1 cellular context compared by ENCODE assay signal in the genomic region with DNA sequence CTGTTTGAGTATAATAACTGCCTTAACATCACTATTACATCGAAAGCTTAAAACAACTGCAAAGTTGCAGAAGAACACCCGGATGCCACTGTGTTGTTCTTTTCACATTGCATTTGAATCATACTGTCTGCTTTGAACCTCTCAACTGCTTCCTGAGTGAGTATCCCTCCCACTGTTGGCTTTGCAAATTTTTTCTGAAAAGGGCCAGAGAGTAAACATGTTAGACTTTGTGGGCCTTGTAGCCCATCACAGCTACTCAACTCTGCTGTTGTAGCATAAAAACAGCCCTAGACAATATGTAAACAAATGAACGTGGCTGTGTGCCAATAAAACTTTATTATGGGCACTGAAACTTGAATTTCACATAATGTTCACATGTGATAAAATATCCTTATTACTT.
A peak's percentile ranks its signal among the peaks of the same experiment; 100 is the strongest.
TF ChIP-seq lines count a peak whose summit lies in the region.

No MANE protein-coding gene starts in this region.

TF ChIP-seq in HepG2, 621 proteins besides CTCF, POLR2A, EP300 and RAD21 (continued from another document and continues in another):
- TF ChIP-seq, protein P1, sequence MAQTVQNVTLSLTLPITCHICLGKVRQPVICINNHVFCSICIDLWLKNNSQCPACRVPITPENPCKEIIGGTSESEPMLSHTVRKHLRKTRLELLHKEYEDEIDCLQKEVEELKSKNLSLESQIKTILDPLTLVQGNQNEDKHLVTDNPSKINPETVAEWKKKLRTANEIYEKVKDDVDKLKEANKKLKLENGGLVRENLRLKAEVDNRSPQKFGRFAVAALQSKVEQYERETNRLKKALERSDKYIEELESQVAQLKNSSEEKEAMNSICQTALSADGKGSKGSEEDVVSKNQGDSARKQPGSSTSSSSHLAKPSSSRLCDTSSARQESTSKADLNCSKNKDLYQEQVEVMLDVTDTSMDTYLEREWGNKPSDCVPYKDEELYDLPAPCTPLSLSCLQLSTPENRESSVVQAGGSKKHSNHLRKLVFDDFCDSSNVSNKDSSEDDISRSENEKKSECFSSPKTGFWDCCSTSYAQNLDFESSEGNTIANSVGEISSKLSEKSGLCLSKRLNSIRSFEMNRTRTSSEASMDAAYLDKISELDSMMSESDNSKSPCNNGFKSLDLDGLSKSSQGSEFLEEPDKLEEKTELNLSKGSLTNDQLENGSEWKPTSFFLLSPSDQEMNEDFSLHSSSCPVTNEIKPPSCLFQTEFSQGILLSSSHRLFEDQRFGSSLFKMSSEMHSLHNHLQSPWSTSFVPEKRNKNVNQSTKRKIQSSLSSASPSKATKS (CRISPR knock-in tag; IDR thresholded peaks at IDR 0.05): no peak
- TF ChIP-seq, protein P2, sequence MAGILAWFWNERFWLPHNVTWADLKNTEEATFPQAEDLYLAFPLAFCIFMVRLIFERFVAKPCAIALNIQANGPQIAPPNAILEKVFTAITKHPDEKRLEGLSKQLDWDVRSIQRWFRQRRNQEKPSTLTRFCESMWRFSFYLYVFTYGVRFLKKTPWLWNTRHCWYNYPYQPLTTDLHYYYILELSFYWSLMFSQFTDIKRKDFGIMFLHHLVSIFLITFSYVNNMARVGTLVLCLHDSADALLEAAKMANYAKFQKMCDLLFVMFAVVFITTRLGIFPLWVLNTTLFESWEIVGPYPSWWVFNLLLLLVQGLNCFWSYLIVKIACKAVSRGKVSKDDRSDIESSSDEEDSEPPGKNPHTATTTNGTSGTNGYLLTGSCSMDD (CRISPR knock-in tag; IDR thresholded peaks at IDR 0.05): no peak
- TF ChIP-seq SRSF9 (IDR thresholded peaks at IDR 0.05; ENCODE audit: borderline replicate concordance, insufficient read depth, low read depth, low read length, poor library complexity, severe bottlenecking) (no peak), ZNF317 (CRISPR knock-in tag; IDR thresholded peaks at IDR 0.05) (no peak), ZNF761 (CRISPR knock-in tag; conservative IDR thresholded peaks at IDR 0.05) (no peak), FOSL2 (CRISPR knock-in tag; IDR thresholded peaks at IDR 0.05) (peak; percentile 58), ZNF749 (CRISPR knock-in tag; IDR thresholded peaks at IDR 0.05; ENCODE audit: borderline replicate concordance) (no peak), ZNF790 (CRISPR knock-in tag; IDR thresholded peaks at IDR 0.05; ENCODE audit: borderline replicate concordance) (no peak), ZNF883 (CRISPR knock-in tag; IDR thresholded peaks at IDR 0.05; ENCODE audit: not compliant biosample characterization) (no peak), ZFP62 (CRISPR knock-in tag; IDR thresholded peaks at IDR 0.05) (no peak), ATF7-NPFF (CRISPR knock-in tag; IDR thresholded peaks at IDR 0.05; ENCODE audit: low read depth) (no peak), PTBP1 (IDR thresholded peaks at IDR 0.05; ENCODE audit: low read depth, low read length, poor library complexity, severe bottlenecking) (no peak), ZNF282 (IDR thresholded peaks at IDR 0.05; ENCODE audit: partially characterized antibody) (no peak), KDM6A (CRISPR knock-in tag; IDR thresholded peaks at IDR 0.05; ENCODE audit: low read depth) (no peak), FOXK1 (CRISPR knock-in tag; IDR thresholded peaks at IDR 0.05; ENCODE audit: borderline replicate concordance, low read depth) (peak; percentile 65; the same call in 1 of the 2 replicates), MAFK (conservative IDR thresholded peaks at IDR 0.05 in 1 of 2, IDR thresholded peaks at IDR 0.05 in 1 of 2; ENCODE audit: low read length in 2 of 2) (peak in 1 of 2 experiments; percentile 8; a peak in 1 of 4 replicates), SP1 (IDR thresholded peaks at IDR 0.05) (no peak), SP1 (CRISPR knock-in tag; IDR thresholded peaks at IDR 0.05) (no peak), ZBTB38 (CRISPR knock-in tag; IDR thresholded peaks at IDR 0.05) (no peak), RFX3 (CRISPR knock-in tag; IDR thresholded peaks at IDR 0.05) (no peak), ATF1 (CRISPR knock-in tag; IDR thresholded peaks at IDR 0.05) (no peak), HDAC1 (CRISPR knock-in tag; IDR thresholded peaks at IDR 0.05) (peak; percentile 44; the same call in 1 of the 2 replicates), HNRNPUL1 (IDR thresholded peaks at IDR 0.05; ENCODE audit: low read depth, low read length) (no peak), CCAR2 (optimal IDR thresholded peaks at IDR 0.05; ENCODE audit: low read depth, low read length) (no peak), KDM3A (CRISPR knock-in tag; IDR thresholded peaks at IDR 0.05; ENCODE audit: low read depth) (no peak), KLF11 (CRISPR knock-in tag; IDR thresholded peaks at IDR 0.05) (no peak), MED13 (CRISPR knock-in tag; IDR thresholded peaks at IDR 0.05) (no peak), SIX4 (CRISPR knock-in tag; IDR thresholded peaks at IDR 0.05) (no peak), ZSCAN25 (CRISPR knock-in tag; IDR thresholded peaks at IDR 0.05) (no peak), TCF7L2 (IDR thresholded peaks at IDR 0.05; ENCODE audit: low read depth, low read length) (no peak), ZNF891 (CRISPR knock-in tag; IDR thresholded peaks at IDR 0.05) (no peak), HMG20A (CRISPR knock-in tag; IDR thresholded peaks at IDR 0.05; ENCODE audit: borderline replicate concordance) (peak; percentile 43; the same call in 1 of the 2 replicates), NFATC3 (CRISPR knock-in tag; IDR thresholded peaks at IDR 0.05) (no peak), ZSCAN31 (CRISPR knock-in tag; IDR thresholded peaks at IDR 0.05; ENCODE audit: low read depth) (no peak)
- TF ChIP-seq, protein P3, sequence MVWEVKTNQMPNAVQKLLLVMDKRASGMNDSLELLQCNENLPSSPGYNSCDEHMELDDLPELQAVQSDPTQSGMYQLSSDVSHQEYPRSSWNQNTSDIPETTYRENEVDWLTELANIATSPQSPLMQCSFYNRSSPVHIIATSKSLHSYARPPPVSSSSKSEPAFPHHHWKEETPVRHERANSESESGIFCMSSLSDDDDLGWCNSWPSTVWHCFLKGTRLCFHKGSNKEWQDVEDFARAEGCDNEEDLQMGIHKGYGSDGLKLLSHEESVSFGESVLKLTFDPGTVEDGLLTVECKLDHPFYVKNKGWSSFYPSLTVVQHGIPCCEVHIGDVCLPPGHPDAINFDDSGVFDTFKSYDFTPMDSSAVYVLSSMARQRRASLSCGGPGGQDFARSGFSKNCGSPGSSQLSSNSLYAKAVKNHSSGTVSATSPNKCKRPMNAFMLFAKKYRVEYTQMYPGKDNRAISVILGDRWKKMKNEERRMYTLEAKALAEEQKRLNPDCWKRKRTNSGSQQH (CRISPR knock-in tag; IDR thresholded peaks at IDR 0.05; ENCODE audit: low read depth): no peak
- TF ChIP-seq, protein P4, sequence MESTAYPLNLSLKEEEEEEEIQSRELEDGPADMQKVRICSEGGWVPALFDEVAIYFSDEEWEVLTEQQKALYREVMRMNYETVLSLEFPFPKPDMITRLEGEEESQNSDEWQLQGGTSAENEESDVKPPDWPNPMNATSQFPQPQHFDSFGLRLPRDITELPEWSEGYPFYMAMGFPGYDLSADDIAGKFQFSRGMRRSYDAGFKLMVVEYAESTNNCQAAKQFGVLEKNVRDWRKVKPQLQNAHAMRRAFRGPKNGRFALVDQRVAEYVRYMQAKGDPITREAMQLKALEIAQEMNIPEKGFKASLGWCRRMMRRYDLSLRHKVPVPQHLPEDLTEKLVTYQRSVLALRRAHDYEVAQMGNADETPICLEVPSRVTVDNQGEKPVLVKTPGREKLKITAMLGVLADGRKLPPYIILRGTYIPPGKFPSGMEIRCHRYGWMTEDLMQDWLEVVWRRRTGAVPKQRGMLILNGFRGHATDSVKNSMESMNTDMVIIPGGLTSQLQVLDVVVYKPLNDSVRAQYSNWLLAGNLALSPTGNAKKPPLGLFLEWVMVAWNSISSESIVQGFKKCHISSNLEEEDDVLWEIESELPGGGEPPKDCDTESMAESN (CRISPR knock-in tag; conservative IDR thresholded peaks at IDR 0.05): no peak
- TF ChIP-seq, protein P5, sequence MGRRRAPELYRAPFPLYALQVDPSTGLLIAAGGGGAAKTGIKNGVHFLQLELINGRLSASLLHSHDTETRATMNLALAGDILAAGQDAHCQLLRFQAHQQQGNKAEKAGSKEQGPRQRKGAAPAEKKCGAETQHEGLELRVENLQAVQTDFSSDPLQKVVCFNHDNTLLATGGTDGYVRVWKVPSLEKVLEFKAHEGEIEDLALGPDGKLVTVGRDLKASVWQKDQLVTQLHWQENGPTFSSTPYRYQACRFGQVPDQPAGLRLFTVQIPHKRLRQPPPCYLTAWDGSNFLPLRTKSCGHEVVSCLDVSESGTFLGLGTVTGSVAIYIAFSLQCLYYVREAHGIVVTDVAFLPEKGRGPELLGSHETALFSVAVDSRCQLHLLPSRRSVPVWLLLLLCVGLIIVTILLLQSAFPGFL (CRISPR knock-in tag; IDR thresholded peaks at IDR 0.05): no peak
- TF ChIP-seq, protein P6, sequence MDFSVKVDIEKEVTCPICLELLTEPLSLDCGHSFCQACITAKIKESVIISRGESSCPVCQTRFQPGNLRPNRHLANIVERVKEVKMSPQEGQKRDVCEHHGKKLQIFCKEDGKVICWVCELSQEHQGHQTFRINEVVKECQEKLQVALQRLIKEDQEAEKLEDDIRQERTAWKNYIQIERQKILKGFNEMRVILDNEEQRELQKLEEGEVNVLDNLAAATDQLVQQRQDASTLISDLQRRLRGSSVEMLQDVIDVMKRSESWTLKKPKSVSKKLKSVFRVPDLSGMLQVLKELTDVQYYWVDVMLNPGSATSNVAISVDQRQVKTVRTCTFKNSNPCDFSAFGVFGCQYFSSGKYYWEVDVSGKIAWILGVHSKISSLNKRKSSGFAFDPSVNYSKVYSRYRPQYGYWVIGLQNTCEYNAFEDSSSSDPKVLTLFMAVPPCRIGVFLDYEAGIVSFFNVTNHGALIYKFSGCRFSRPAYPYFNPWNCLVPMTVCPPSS (IDR thresholded peaks at IDR 0.05): no peak
- TF ChIP-seq, protein P7, sequence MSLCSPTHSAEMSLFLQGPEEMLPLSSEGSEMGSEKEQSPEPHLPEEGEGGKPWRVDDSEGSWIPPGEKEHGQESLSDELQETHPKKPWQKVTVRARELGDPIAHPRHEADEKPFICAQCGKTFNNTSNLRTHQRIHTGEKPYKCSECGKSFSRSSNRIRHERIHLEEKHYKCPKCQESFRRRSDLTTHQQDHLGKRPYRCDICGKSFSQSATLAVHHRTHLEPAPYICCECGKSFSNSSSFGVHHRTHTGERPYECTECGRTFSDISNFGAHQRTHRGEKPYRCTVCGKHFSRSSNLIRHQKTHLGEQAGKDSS (CRISPR knock-in tag; IDR thresholded peaks at IDR 0.05; ENCODE audit: borderline replicate concordance, low read depth): 0 out of 2 replicates have a peak, but pooled peaks have one; percentile 34
- TF ChIP-seq, protein P8, sequence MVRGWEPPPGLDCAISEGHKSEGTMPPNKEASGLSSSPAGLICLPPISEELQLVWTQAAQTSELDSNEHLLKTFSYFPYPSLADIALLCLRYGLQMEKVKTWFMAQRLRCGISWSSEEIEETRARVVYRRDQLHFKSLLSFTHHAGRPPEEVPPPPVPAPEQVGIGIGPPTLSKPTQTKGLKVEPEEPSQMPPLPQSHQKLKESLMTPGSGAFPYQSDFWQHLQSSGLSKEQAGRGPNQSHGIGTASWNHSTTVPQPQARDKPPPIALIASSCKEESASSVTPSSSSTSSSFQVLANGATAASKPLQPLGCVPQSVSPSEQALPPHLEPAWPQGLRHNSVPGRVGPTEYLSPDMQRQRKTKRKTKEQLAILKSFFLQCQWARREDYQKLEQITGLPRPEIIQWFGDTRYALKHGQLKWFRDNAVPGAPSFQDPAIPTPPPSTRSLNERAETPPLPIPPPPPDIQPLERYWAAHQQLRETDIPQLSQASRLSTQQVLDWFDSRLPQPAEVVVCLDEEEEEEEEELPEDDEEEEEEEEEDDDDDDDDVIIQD (CRISPR knock-in tag; IDR thresholded peaks at IDR 0.05; ENCODE audit: low read depth): peak; percentile 42; the same call in 1 of the 2 replicates
- TF ChIP-seq, protein P9, sequence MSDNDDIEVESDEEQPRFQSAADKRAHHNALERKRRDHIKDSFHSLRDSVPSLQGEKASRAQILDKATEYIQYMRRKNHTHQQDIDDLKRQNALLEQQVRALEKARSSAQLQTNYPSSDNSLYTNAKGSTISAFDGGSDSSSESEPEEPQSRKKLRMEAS (IDR thresholded peaks at IDR 0.05): no peak
- TF ChIP-seq, protein P10, sequence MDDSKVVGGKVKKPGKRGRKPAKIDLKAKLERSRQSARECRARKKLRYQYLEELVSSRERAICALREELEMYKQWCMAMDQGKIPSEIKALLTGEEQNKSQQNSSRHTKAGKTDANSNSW (CRISPR knock-in tag; IDR thresholded peaks at IDR 0.05; ENCODE audit: borderline replicate concordance): no peak
- TF ChIP-seq, protein P11, sequence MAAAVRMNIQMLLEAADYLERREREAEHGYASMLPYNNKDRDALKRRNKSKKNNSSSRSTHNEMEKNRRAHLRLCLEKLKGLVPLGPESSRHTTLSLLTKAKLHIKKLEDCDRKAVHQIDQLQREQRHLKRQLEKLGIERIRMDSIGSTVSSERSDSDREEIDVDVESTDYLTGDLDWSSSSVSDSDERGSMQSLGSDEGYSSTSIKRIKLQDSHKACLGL (CRISPR knock-in tag; IDR thresholded peaks at IDR 0.05): no peak
- TF ChIP-seq, protein P12, sequence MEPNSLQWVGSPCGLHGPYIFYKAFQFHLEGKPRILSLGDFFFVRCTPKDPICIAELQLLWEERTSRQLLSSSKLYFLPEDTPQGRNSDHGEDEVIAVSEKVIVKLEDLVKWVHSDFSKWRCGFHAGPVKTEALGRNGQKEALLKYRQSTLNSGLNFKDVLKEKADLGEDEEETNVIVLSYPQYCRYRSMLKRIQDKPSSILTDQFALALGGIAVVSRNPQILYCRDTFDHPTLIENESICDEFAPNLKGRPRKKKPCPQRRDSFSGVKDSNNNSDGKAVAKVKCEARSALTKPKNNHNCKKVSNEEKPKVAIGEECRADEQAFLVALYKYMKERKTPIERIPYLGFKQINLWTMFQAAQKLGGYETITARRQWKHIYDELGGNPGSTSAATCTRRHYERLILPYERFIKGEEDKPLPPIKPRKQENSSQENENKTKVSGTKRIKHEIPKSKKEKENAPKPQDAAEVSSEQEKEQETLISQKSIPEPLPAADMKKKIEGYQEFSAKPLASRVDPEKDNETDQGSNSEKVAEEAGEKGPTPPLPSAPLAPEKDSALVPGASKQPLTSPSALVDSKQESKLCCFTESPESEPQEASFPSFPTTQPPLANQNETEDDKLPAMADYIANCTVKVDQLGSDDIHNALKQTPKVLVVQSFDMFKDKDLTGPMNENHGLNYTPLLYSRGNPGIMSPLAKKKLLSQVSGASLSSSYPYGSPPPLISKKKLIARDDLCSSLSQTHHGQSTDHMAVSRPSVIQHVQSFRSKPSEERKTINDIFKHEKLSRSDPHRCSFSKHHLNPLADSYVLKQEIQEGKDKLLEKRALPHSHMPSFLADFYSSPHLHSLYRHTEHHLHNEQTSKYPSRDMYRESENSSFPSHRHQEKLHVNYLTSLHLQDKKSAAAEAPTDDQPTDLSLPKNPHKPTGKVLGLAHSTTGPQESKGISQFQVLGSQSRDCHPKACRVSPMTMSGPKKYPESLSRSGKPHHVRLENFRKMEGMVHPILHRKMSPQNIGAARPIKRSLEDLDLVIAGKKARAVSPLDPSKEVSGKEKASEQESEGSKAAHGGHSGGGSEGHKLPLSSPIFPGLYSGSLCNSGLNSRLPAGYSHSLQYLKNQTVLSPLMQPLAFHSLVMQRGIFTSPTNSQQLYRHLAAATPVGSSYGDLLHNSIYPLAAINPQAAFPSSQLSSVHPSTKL (CRISPR knock-in tag; IDR thresholded peaks at IDR 0.05): peak; percentile 74
